ENCODE assay signal across 18 cellular contexts in genomic region chr21:27240901-27241300, GRCh38.
"Had no signal": no experiment of that assay in that cellular context is flagged by ENCODE, and none has a peak within 500 bp of the region (broad histone marks: within the 10 kb centered on the region; RNA-seq: fewer than 3 reads in every experiment).

No MANE protein-coding gene starts in this region.

- H3K27ac ChIP-seq: SJSA1, SK-N-MC had no signal

- H3K4me3 ChIP-seq: MG63, SJSA1, SK-N-MC had no signal

- FAIRE-seq: HepG2 had no signal

- DNase-seq: IMR-90, Karpas-422, KG1, MG63, NCI-H1092 treated with DMSO at 0.1 percent for 48 hours, NCI-H1436, NCI-H187 treated with DMSO at 0.1 percent for 48 hours, NCI-H2029 treated with DMSO at 0.1 percent for 48 hours, NCI-H2227 treated with DMSO at 0.1 percent for 48 hours, NCI-H524 treated with DMSO at 0.1 percent for 48 hours, NCI-H69, NCI-H774, Right ventricle myocardium superior, RPMI8226, SIG-M5 had no signal

- H3K27me3 ChIP-seq: MG63, SJSA1 had no signal

- H3K9me3 ChIP-seq: MG63, SJSA1 had no signal

- ATAC-seq: HepG2 had no signal
